ENCODE assay signal across 9 cellular contexts in the genomic region with DNA sequence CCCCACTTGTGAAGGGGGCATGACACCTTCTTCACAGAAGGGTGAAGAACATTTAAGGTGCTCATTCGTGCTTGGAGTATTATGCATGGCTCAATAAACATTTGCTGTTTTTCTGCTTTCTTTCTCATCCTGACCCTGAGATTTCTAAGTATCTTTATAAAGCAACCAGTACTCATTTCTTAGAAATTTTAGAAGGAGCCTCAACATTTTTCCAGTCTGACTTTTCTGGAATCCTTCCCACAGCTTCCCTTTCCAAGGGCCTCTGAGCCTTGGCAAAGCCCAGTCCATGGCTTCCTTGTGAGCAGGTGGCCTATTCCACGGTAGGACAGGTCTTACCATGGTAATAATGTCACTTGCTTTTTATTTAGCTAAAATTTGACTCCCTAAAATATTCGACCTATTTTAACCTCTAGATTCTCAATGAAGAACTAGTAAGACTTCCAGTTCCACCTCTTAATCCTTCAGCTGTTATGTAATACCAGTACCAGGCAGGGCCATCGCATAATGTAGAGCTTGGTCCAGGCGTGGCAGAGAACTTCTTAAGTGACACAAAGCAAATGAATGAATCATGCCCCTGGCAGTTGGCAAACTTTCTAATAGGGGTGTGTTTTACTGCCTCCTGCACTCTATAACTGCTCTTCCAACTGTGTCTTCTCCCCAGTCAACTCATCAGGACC. TPM values are rescaled to one million over a fixed set of nuclear protein-coding genes. Genes with fewer than 3 reads are reported as not detected.
DNase-seq lines count a peak whose midpoint lies in the region; ATAC-seq, FAIRE-seq and TF ChIP-seq lines count a peak whose summit lies in the region.
"Had no signal": no experiment of that assay in that cellular context is flagged by ENCODE, and none has a peak within 500 bp of the region (broad histone marks: within the 10 kb centered on the region; RNA-seq: fewer than 3 reads in every experiment).

No MANE protein-coding gene starts in this region.

- TF ChIP-seq POLR2A in HCT116 (IDR thresholded peaks at IDR 0.05; ENCODE audit: borderline replicate concordance, extremely low read depth, insufficient read depth, insufficient read length) = no peak
- TF ChIP-seq POLR2A in stomach (IDR thresholded peaks at IDR 0.05) = no peak
- no peak for TF ChIP-seq POLR2A in GM12892 (IDR thresholded peaks at IDR 0.05; ENCODE audit: low read depth, low read length)

- H3K4me3 ChIP-seq in HCT116 (replicated peaks in 1 of 2; ENCODE audit: low read depth in 1 of 2, low read length in 2 of 2) = no peak overlapping the region
- H3K4me3 ChIP-seq in fibroblast of villous mesenchyme (ENCODE audit: low read depth, low read length) = no peak overlapping the region
- no peak overlapping the region for H3K4me3 ChIP-seq in stomach

- POLR2A ChIA-PET in HCT116 (lab: Charles Lee) = no interaction called here

- BruUV-seq in HCT116 (replicated peaks; lab: Mats Ljungman, UMichigan) = no TSS peak

- H3K79me2 ChIP-seq in HCT116 (ENCODE audit: insufficient read depth, low read length) = no peaks in the 10 kb centered on the region

- FAIRE-seq in GM12892 (lab: Jason Lieb, UNC) = no peak

- intact Hi-C loops in HCT116 (cut with micrococcal nuclease) (no loop called here), stomach (cut with DNase I; ENCODE audit: low total_unique reads) (no loop called here)

- DNase-seq in HCT116 (ENCODE audit: low read depth, low spot score) = peak; percentile 19
- DNase-seq in RPMI7951 (ENCODE audit: low read depth) = peak; percentile 90
- peak; percentile 60 for DNase-seq in fibroblast of villous mesenchyme (ENCODE audit: low read depth)
- peak; percentile 86 for DNase-seq in stomach
- no peak for DNase-seq in stimulated activated CD4-positive, alpha-beta T cell treated with anti-CD3 and anti-CD28 coated beads, Interleukin-4, amount 100 ng/mL, for 24 hours
- no peak for DNase-seq in GM12892 (ENCODE audit: insufficient read length)
- DNase-seq: activated CD4-positive, alpha-beta T cell treated with anti-CD3 and anti-CD28 coated beads for 36 hours had no signal

- peaks cover 3 to 24% of the 10 kb centered on the region in 2 experiments; a peak in 3 of 4 replicates for H3K4me1 ChIP-seq in HCT116 (ENCODE audit: control insufficient read depth in 1 of 2, insufficient read depth in 2 of 2, low read length in 2 of 2)
- peaks cover 14 to 55% (median 34%) of the 10 kb centered on the region in 4 donors for H3K4me1 ChIP-seq in stomach

- no peak overlapping the region for H3K9ac ChIP-seq in HCT116 (ENCODE audit: low read length)

- RAD21 ChIA-PET in HCT116 (lab: Charles Lee; ENCODE audit: low non-redundant PET in 1 of 2, low total read pairs in 2 of 2, uncharacterized antibody in 2 of 2, unreplicated experiment in 2 of 2) = no interaction called here

- TF ChIP-seq CTCF in HCT116 (IDR thresholded peaks at IDR 0.05 in 2 of 3, conservative IDR thresholded peaks at IDR 0.05 in 1 of 3; ENCODE audit: borderline replicate concordance in 1 of 3, insufficient read depth in 1 of 3, low read depth in 2 of 3, low read length in 2 of 3) (no peak), fibroblast of villous mesenchyme (IDR thresholded peaks at IDR 0.05; ENCODE audit: insufficient read depth, low read depth, low read length) (no peak), stomach (IDR thresholded peaks at IDR 0.05) (no peak)

- peak overlapping the region; percentile 63 for H2AFZ ChIP-seq in HCT116 (ENCODE audit: low read depth, low read length, poor library complexity, severe bottlenecking)

- H3K36me3 ChIP-seq in HCT116 (ENCODE audit: control insufficient read depth in 1 of 2, insufficient read depth in 2 of 2, low read length in 2 of 2) (no peaks in the 10 kb centered on the region), stomach (no peaks in the 10 kb centered on the region)

- no peaks in the 10 kb centered on the region for H3K9me2 ChIP-seq in HCT116 (ENCODE audit: insufficient read depth)

- 27 to 42% (median 32%) methylated on average over 5 of the region's 5 CpGs for WGBS in stomach, 5 donors

- H4K20me1 ChIP-seq in HCT116 (ENCODE audit: insufficient read depth) = no peaks in the 10 kb centered on the region

- peak overlapping the region; percentile 45 for H3K4me2 ChIP-seq in HCT116 (ENCODE audit: low read length)

- H3K9me3 ChIP-seq in HCT116 (ENCODE audit: control insufficient read depth in 1 of 2, insufficient read depth in 1 of 2, low read depth in 1 of 2, low read length in 2 of 2) (no peaks in the 10 kb centered on the region), stomach (no peaks in the 10 kb centered on the region)

- CTCF ChIA-PET in HCT116 (lab: Charles Lee) = interaction anchor here (1.2 to 1.5 kb wide), 4 partner anchors 12 to 518 kb away, joined by 3 to 4 read pairs (median 4); no protein-coding TSS in a partner anchor

- TF ChIP-seq EP300 in stomach (IDR thresholded peaks at IDR 0.05) = no peak

- no peaks in the 10 kb centered on the region for H3K27me3 ChIP-seq in HCT116 (ENCODE audit: insufficient read depth, low read length)
- no peaks in the 10 kb centered on the region for H3K27me3 ChIP-seq in stomach

- 0 out of 2 replicates have a peak, but pooled peaks have one; percentile 3 for TF ChIP-seq RAD21 in HCT116 (IDR thresholded peaks at IDR 0.05; ENCODE audit: low read depth)

- H3K27ac ChIP-seq in HCT116 (ENCODE audit: low read depth, low read length) = no peak overlapping the region
- H3K27ac ChIP-seq in stomach = peak overlapping the region; percentile 81 to 97 (median 86)

- ATAC-seq in HCT116 (peak; percentile 79), HG02870 (IDR thresholded peaks at IDR 0.05; ENCODE audit: unreplicated experiment) (no peak), HG02970 (IDR thresholded peaks at IDR 0.05; ENCODE audit: low FRiP score, unreplicated experiment) (no peak)
- ATAC-seq: activated CD4-positive, alpha-beta T cell treated with anti-CD3 and anti-CD28 coated beads for 36 hours had no signal

TF ChIP-seq in HCT116, 20 proteins besides CTCF, POLR2A, EP300 and RAD21:
- TF ChIP-seq TCF7L2 (IDR thresholded peaks at IDR 0.05; ENCODE audit: borderline replicate concordance, extremely low read depth, insufficient read depth, insufficient read length) (no peak), CBX3 (IDR thresholded peaks at IDR 0.05; ENCODE audit: low read depth) (no peak), FOSL1 (IDR thresholded peaks at IDR 0.05; ENCODE audit: low read depth) (peak; percentile 48; the same call in 1 of the 2 replicates), JUND (IDR thresholded peaks at IDR 0.05) (peak; percentile 41), SP1 (IDR thresholded peaks at IDR 0.05; ENCODE audit: low read depth) (peak; percentile 47), ZNF274 (IDR thresholded peaks at IDR 0.05; ENCODE audit: low read depth, low read length) (no peak), EZH2phosphoT487 (IDR thresholded peaks at IDR 0.05; ENCODE audit: borderline replicate concordance) (no peak), CEBPB (IDR thresholded peaks at IDR 0.05; ENCODE audit: low read depth) (no peak; the same call in 1 of the 2 replicates)
- TF ChIP-seq, protein P1, sequence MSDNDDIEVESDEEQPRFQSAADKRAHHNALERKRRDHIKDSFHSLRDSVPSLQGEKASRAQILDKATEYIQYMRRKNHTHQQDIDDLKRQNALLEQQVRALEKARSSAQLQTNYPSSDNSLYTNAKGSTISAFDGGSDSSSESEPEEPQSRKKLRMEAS (IDR thresholded peaks at IDR 0.05) = 0 out of 2 replicates have a peak, but pooled peaks have one; percentile 25
- TF ChIP-seq, protein P2, sequence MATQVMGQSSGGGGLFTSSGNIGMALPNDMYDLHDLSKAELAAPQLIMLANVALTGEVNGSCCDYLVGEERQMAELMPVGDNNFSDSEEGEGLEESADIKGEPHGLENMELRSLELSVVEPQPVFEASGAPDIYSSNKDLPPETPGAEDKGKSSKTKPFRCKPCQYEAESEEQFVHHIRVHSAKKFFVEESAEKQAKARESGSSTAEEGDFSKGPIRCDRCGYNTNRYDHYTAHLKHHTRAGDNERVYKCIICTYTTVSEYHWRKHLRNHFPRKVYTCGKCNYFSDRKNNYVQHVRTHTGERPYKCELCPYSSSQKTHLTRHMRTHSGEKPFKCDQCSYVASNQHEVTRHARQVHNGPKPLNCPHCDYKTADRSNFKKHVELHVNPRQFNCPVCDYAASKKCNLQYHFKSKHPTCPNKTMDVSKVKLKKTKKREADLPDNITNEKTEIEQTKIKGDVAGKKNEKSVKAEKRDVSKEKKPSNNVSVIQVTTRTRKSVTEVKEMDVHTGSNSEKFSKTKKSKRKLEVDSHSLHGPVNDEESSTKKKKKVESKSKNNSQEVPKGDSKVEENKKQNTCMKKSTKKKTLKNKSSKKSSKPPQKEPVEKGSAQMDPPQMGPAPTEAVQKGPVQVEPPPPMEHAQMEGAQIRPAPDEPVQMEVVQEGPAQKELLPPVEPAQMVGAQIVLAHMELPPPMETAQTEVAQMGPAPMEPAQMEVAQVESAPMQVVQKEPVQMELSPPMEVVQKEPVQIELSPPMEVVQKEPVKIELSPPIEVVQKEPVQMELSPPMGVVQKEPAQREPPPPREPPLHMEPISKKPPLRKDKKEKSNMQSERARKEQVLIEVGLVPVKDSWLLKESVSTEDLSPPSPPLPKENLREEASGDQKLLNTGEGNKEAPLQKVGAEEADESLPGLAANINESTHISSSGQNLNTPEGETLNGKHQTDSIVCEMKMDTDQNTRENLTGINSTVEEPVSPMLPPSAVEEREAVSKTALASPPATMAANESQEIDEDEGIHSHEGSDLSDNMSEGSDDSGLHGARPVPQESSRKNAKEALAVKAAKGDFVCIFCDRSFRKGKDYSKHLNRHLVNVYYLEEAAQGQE (IDR thresholded peaks at IDR 0.05; ENCODE audit: low read depth) = no peak

RNA-seq across cellular contexts. Expression of gene TM4SF4, which starts 1.0 kb away (rescaled TPM):
- total RNA-seq in HCT116 (2021; ENCODE audit: unreplicated experiment) = 0.91 TPM
- not detected in 2 replicates for polyA plus RNA-seq in HCT116 (2012)
- not detected in 2 replicates for total RNA-seq in RPMI7951 (2014; rRNA removed; shearing (Covaris generic))
- under 0.01 TPM in 1 of 2 replicates, not detected in the other for total RNA-seq in fibroblast of villous mesenchyme
- total RNA-seq in stomach = 10 to 100 TPM in 2 of 5 donors, 1 to 10 TPM in 2, not detected in 1; 5.3 to 40.8 (median 10.1) TPM
- polyA plus RNA-seq in stomach = 10 to 100 TPM in 1 of 3 donors, 1 to 10 TPM in 2; 1.4 to 11.0 (median 7.2) TPM
- not detected for polyA plus RNA-seq in GM12892 (2012; ENCODE audit: missing spikeins)
- total RNA-seq: activated CD4-positive, alpha-beta T cell treated with anti-CD3 and anti-CD28 coated beads for 36 hours had no signal

Comparison
In these comparisons a context has a peak if more than half of its experiments do, and no peak if none do; other contexts are left out.
1. DNase-seq: peak in HCT116 (single experiment), RPMI7951 (single experiment), fibroblast of villous mesenchyme (single experiment) and stomach (single experiment); none in stimulated activated CD4-positive, alpha-beta T cell treated with anti-CD3 and anti-CD28 coated beads, Interleukin-4, amount 100 ng/mL, for 24 hours (single experiment) and GM12892 (single experiment).